Comparison of ENCODE assay signal across 13 cellular contexts in the genomic region with DNA sequence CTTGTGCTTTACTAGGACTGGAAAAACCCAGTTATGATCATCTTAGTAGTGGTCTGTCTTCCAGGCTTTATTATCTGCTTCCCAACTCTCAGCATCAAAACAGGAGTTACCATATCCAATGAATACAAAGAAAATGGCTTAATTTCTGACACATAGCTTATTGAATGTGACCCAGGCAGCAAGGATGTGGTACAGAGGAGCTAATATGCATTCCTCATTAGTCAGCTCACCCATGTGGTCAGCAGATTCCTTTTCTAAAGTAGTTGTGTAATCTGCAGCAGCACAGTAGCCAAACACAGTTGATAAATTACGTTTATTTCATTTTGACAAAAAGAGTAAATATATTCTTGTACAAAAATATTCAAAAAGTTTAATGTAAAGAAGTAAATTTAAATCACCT. TPM values are rescaled to one million over a fixed set of nuclear protein-coding genes. Genes with fewer than 3 reads are reported as not detected.
DNase-seq lines count a peak whose midpoint lies in the region; ATAC-seq and TF ChIP-seq lines count a peak whose summit lies in the region.
"Had no signal": no experiment of that assay in that cellular context is flagged by ENCODE, and none has a peak within 500 bp of the region (broad histone marks: within the 10 kb centered on the region; RNA-seq: fewer than 3 reads in every experiment).

No MANE protein-coding gene starts in this region.

- peaks cover 9% of the 10 kb centered on the region for H3K36me3 Mint-ChIP-seq in osteocyte (ENCODE audit: unreplicated experiment)

- no peak overlapping the region for H2AFZ ChIP-seq in MM.1S (ENCODE audit: low read length)

- no peak for TF ChIP-seq CTCF in fibroblast of mammary gland (conservative IDR thresholded peaks at IDR 0.05; ENCODE audit: control insufficient read depth, insufficient read depth, low read depth, low read length)
- no peak for TF ChIP-seq CTCF in osteocyte (IDR thresholded peaks at IDR 0.05)
- no peak for TF ChIP-seq CTCF in MM.1S (IDR thresholded peaks at IDR 0.05; ENCODE audit: low read length)

- no peaks in the 10 kb centered on the region for H3K27me3 ChIP-seq in MM.1S (replicated peaks; ENCODE audit: insufficient read depth, low read length)

- H3K27me3 Mint-ChIP-seq in osteocyte (ENCODE audit: unreplicated experiment) = no peaks in the 10 kb centered on the region
- H3K27me3 Mint-ChIP-seq: T-cell had no signal

- no peaks in the 10 kb centered on the region for H3F3A ChIP-seq in MM.1S (ENCODE audit: insufficient read depth, low read length)

- H3K27ac ChIP-seq in MM.1S (ENCODE audit: low read length) = no peak overlapping the region

- no peaks in the 10 kb centered on the region for H3K4me1 ChIP-seq in MM.1S (ENCODE audit: low read length)

- no peaks in the 10 kb centered on the region for H3K9me2 ChIP-seq in MM.1S (replicated peaks; ENCODE audit: insufficient read depth, low read length)

- no peak overlapping the region for H3K4me3 Mint-ChIP-seq in osteocyte (ENCODE audit: unreplicated experiment)
- H3K4me3 Mint-ChIP-seq: T-cell had no signal

- H3K9ac ChIP-seq in MM.1S (ENCODE audit: low read length) = no peak overlapping the region

- H3K9me3 Mint-ChIP-seq in osteocyte (ENCODE audit: unreplicated experiment) = peaks cover 19% of the 10 kb centered on the region

- H3K9me3 ChIP-seq in MM.1S (replicated peaks; ENCODE audit: insufficient read depth, low read length) = no peaks in the 10 kb centered on the region

- H3K4me1 Mint-ChIP-seq in osteocyte (ENCODE audit: unreplicated experiment) = peaks cover 49% of the 10 kb centered on the region

- no peak overlapping the region for H3K4me3 ChIP-seq in fibroblast of mammary gland (ENCODE audit: control insufficient read depth, low read depth, low read length)
- H3K4me3 ChIP-seq in MM.1S (ENCODE audit: low read length) = no peak overlapping the region

- ATAC-seq in GM18519 (IDR thresholded peaks at IDR 0.05; ENCODE audit: low FRiP score, unreplicated experiment) = no peak
- ATAC-seq in GM21619 (IDR thresholded peaks at IDR 0.05; ENCODE audit: unreplicated experiment) = no peak
- ATAC-seq: T-cell had no signal

- H3K27ac Mint-ChIP-seq in osteocyte (ENCODE audit: unreplicated experiment) = peak overlapping the region; percentile 23
- H3K27ac Mint-ChIP-seq: T-cell had no signal

- no peak overlapping the region for H3K4me2 ChIP-seq in MM.1S (ENCODE audit: low read depth, low read length)

- DNase-seq in ELR (ENCODE audit: low read depth) (peak; percentile 95), RPMI7951 (ENCODE audit: low read depth) (peak; percentile 92), fibroblast of mammary gland (ENCODE audit: low read depth) (peak; percentile 94), osteocyte (ENCODE audit: extremely low spot score, unreplicated experiment) (no peak), MM.1S (no peak), cerebellar cortex (ENCODE audit: low spot score) (no peak)
- DNase-seq: activated CD8-positive, alpha-beta memory T cell treated with anti-CD3 and anti-CD28 coated beads, Interleukin-2, amount 50 U/mL, for 48 hours; cerebellar nuclear complex; small intestine; stimulated activated naive CD4-positive, alpha-beta T cell treated with Interleukin-2 at 50 U/mL for 16 hours; T-cell had no signal

- H3K79me2 ChIP-seq in MM.1S (ENCODE audit: low read length) = no peaks in the 10 kb centered on the region

- no peaks in the 10 kb centered on the region for H4K20me1 ChIP-seq in MM.1S (ENCODE audit: insufficient read depth, low read length)

- H3K36me3 ChIP-seq in MM.1S (replicated peaks; ENCODE audit: insufficient read depth, low read length) = no peaks in the 10 kb centered on the region

RNA-seq across cellular contexts. Expression of gene TSPYL6, which starts 43.6 kb away (rescaled TPM):
- total RNA-seq in RPMI7951 (2014; rRNA removed; shearing (Covaris generic)) = not detected in 2 replicates
- total RNA-seq in osteocyte = not detected in 2 replicates
- total RNA-seq: T-cell had no signal

Comparison
In these comparisons a context has a peak if more than half of its experiments do, and no peak if none do; other contexts are left out.
1. DNase-seq: peak in ELR (single experiment), RPMI7951 (single experiment) and fibroblast of mammary gland (single experiment); none in osteocyte (single experiment), MM.1S (single experiment) and cerebellar cortex (single experiment).